Comparison of ENCODE assay signal across 27 cellular contexts in the genomic region with DNA sequence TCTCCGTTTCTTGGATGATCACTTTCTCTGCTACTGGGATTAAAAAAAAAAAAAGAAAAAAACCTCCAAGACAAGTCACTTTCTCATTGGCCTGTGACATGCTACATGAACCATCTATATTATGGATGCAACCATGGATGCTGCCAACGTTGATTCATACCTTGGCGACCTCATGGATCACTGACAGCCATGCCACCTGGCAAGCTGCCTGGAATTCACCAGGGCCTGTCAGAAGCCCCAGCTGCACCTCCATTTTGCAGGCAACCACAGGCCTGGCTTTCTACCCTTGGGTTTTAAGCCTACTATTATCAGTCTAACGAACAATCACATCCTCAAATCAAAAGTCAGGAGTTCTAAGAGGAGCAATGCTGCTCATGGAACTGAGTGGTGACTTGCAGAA. TPM values are rescaled to one million over a fixed set of nuclear protein-coding genes. Genes with fewer than 3 reads are reported as not detected.
DNase-seq lines count a peak whose midpoint lies in the region; TF ChIP-seq lines count a peak whose summit lies in the region.
"Had no signal": no experiment of that assay in that cellular context is flagged by ENCODE, and none has a peak within 500 bp of the region (broad histone marks: within the 10 kb centered on the region; RNA-seq: fewer than 3 reads in every experiment).

No MANE protein-coding gene starts in this region.

- no peaks in the 10 kb centered on the region for H3K9me3 ChIP-seq in Caco-2
- H3K9me3 ChIP-seq: esophagus squamous epithelium, upper lobe of left lung had no signal

- no peak overlapping the region for H3K4me3 ChIP-seq in Caco-2 (ENCODE audit: low read depth, low read length)
- no peak overlapping the region for H3K4me3 ChIP-seq in mesendoderm (ENCODE audit: low read length)
- H3K4me3 ChIP-seq: esophagus squamous epithelium, K562, PC-9, upper lobe of left lung had no signal

- H3K4me3 Mint-ChIP-seq in Caco-2 (ENCODE audit: unreplicated experiment): no peak overlapping the region
- H3K4me3 Mint-ChIP-seq: activated T-cell treated with anti-CD3 and anti-CD28 coated beads, Interleukin-2, amount 50 U/mL, for 24 hours; CD14-positive monocyte; H9; memory B cell; neural crest cell; stimulated activated effector memory CD8-positive, alpha-beta T cell treated with anti-CD3 and anti-CD28 coated beads, Interleukin-12 subunit alpha, Interleukin-12 subunit beta, amount 100 ng/mL, for 72 hours had no signal

- intact Hi-C loops in Caco-2 (cut with micrococcal nuclease; ENCODE audit: unreplicated experiment): no loop called here

- H3K23ac ChIP-seq in mesendoderm (ENCODE audit: low read length): no peak overlapping the region

- H3K9ac ChIP-seq in mesendoderm (ENCODE audit: low read length): no peak overlapping the region

- peaks cover 10% of the 10 kb centered on the region for H3K36me3 Mint-ChIP-seq in Caco-2 (ENCODE audit: insufficient read depth, unreplicated experiment)
- H3K36me3 Mint-ChIP-seq: CD14-positive monocyte; memory B cell; stimulated activated effector memory CD8-positive, alpha-beta T cell treated with anti-CD3 and anti-CD28 coated beads, Interleukin-12 subunit alpha, Interleukin-12 subunit beta, amount 100 ng/mL, for 72 hours had no signal

- H3K36me3 ChIP-seq in Caco-2 (ENCODE audit: control insufficient read depth, insufficient read depth, low read length) (no peaks in the 10 kb centered on the region), mesendoderm (ENCODE audit: control insufficient read depth, insufficient read depth, low read length) (no peaks in the 10 kb centered on the region)
- H3K36me3 ChIP-seq: esophagus squamous epithelium, upper lobe of left lung had no signal

- H4K8ac ChIP-seq in mesendoderm (ENCODE audit: low read depth, low read length): no peak overlapping the region

- no peak overlapping the region for H2BK5ac ChIP-seq in mesendoderm (ENCODE audit: low read length)

- H3K79me2 ChIP-seq in mesendoderm (ENCODE audit: control insufficient read depth, insufficient read depth, low read length): no peaks in the 10 kb centered on the region

- H3K79me1 ChIP-seq in mesendoderm (ENCODE audit: low read length): no peaks in the 10 kb centered on the region

- TF ChIP-seq CTCF in Caco-2 (IDR thresholded peaks at IDR 0.05; ENCODE audit: insufficient read depth in 1 of 2, low read depth in 1 of 2, low read length in 1 of 2, severe bottlenecking in 1 of 2, unreplicated experiment in 1 of 2): no peak

- no peak overlapping the region for H2BK120ac ChIP-seq in mesendoderm (ENCODE audit: low read depth, low read length)

- no peak overlapping the region for H3K56ac ChIP-seq in mesendoderm (ENCODE audit: low read length)

- H3K4me2 ChIP-seq in mesendoderm (ENCODE audit: low read length): no peak overlapping the region
- H3K4me2 ChIP-seq: PC-9 had no signal

- CTCF ChIA-PET in Caco-2 (lab: Charles Lee): interaction anchor here (1.3 kb wide), 1 partner anchor 127 kb away, joined by 3 read pairs; no protein-coding TSS in a partner anchor

- H3K4me1 Mint-ChIP-seq in Caco-2 (ENCODE audit: low read depth, unreplicated experiment): peaks cover 30% of the 10 kb centered on the region
- H3K4me1 Mint-ChIP-seq: CD14-positive monocyte; memory B cell; stimulated activated effector memory CD8-positive, alpha-beta T cell treated with anti-CD3 and anti-CD28 coated beads, Interleukin-12 subunit alpha, Interleukin-12 subunit beta, amount 100 ng/mL, for 72 hours had no signal

- H3K9me3 Mint-ChIP-seq in Caco-2 (ENCODE audit: unreplicated experiment): no peaks in the 10 kb centered on the region
- H3K9me3 Mint-ChIP-seq: activated T-cell treated with anti-CD3 and anti-CD28 coated beads, Interleukin-2, amount 50 U/mL, for 24 hours; H9; memory B cell; neural crest cell; stimulated activated effector memory CD8-positive, alpha-beta T cell treated with anti-CD3 and anti-CD28 coated beads, Interleukin-12 subunit alpha, Interleukin-12 subunit beta, amount 100 ng/mL, for 72 hours had no signal

- H2BK15ac ChIP-seq in mesendoderm (replicated peaks; ENCODE audit: low read depth): no peak overlapping the region

- H4K5ac ChIP-seq in mesendoderm (ENCODE audit: low read length): no peak overlapping the region

- H3K4me1 ChIP-seq in Caco-2: peaks cover 31% of the 10 kb centered on the region
- H3K4me1 ChIP-seq in mesendoderm (ENCODE audit: control insufficient read depth, low read depth, low read length): peaks cover 12% of the 10 kb centered on the region
- H3K4me1 ChIP-seq: esophagus squamous epithelium, upper lobe of left lung had no signal

- no peak overlapping the region for H3K27ac Mint-ChIP-seq in Caco-2 (ENCODE audit: unreplicated experiment)
- H3K27ac Mint-ChIP-seq: activated T-cell treated with anti-CD3 and anti-CD28 coated beads, Interleukin-2, amount 50 U/mL, for 24 hours; CD14-positive monocyte; H9; memory B cell; stimulated activated effector memory CD8-positive, alpha-beta T cell treated with anti-CD3 and anti-CD28 coated beads, Interleukin-12 subunit alpha, Interleukin-12 subunit beta, amount 100 ng/mL, for 72 hours had no signal

- no TSS peak for BruUV-seq in Caco-2 (replicated peaks; lab: Mats Ljungman, UMichigan)

- POLR2A ChIA-PET in Caco-2 (lab: Charles Lee): no interaction called here

- H3K4ac ChIP-seq in mesendoderm (ENCODE audit: low read depth, low read length): no peak overlapping the region

- H3K27me3 ChIP-seq in Caco-2 (replicated peaks; ENCODE audit: control insufficient read depth, insufficient read depth, low read length): no peaks in the 10 kb centered on the region
- H3K27me3 ChIP-seq in mesendoderm (ENCODE audit: insufficient read depth, low read length, poor library complexity): no peaks in the 10 kb centered on the region
- H3K27me3 ChIP-seq: esophagus squamous epithelium, upper lobe of left lung had no signal

- no peaks in the 10 kb centered on the region for H3K27me3 Mint-ChIP-seq in Caco-2 (ENCODE audit: insufficient read depth, unreplicated experiment)
- H3K27me3 Mint-ChIP-seq: activated T-cell treated with anti-CD3 and anti-CD28 coated beads, Interleukin-2, amount 50 U/mL, for 24 hours had no signal

- H3K18ac ChIP-seq in mesendoderm (ENCODE audit: low read length): no peak overlapping the region

- WGBS in mesendoderm (ENCODE audit: extremely low coverage, insufficient coverage, low lambda C conversion rate): no CpG with 5 or more reads among the region's 4 CpGs

- H3K27ac ChIP-seq in mesendoderm (ENCODE audit: low read depth, low read length): no peak overlapping the region
- H3K27ac ChIP-seq: esophagus squamous epithelium, PC-9, upper lobe of left lung had no signal

- DNase-seq in DMS153 (lab: John Stamatoyannopoulos, UW) (peak; percentile 45), Daoy (ENCODE audit: low read depth) (peak; percentile 16), NCI-H446 (lab: John Stamatoyannopoulos, UW) (peak; percentile 47 to 84), kidney glomerular epithelial cell (lab: John Stamatoyannopoulos, UW) (peak; percentile 25), Caco-2 (no peak), mesendoderm (no peak)
- no peak for DNase-seq in activated CD4-positive, alpha-beta T cell treated with anti-CD3 and anti-CD28 coated beads for 1 hour
- DNase-seq: activated CD4-positive, alpha-beta T cell treated with anti-CD3 and anti-CD28 coated beads for 4 hours; activated CD8-positive, alpha-beta memory T cell treated with anti-CD3 and anti-CD28 coated beads for 24 hours; activated gamma-delta T cell; activated T-cell treated with anti-CD3 and anti-CD28 coated beads, Interleukin-2, amount 50 U/mL, for 24 hours; dermis blood vessel endothelial cell; esophagus squamous epithelium; foreskin melanocyte; H9; NCI-H1436 treated with DMSO at 0.1 percent for 48 hours; NK-92 treated with Interleukin-12 subunit alpha and Interleukin-12 subunit beta, amount 100 ng/mL, for 24 hours; PC-9; Right ventricle myocardium superior; stimulated activated CD4-positive, alpha-beta T cell treated with anti-CD3 and anti-CD28 coated beads, Interleukin-12 subunit alpha, Interleukin-12 subunit beta, amount 100 ng/mL, for 4 hours; stimulated activated CD4-positive, alpha-beta T cell treated with anti-CD3 and anti-CD28 coated beads, Interleukin-4, amount 100 ng/mL, for 24 hours; upper lobe of left lung had no signal

- no peak overlapping the region for H2AK5ac ChIP-seq in mesendoderm (ENCODE audit: low read length)

RNA-seq across cellular contexts. Expression of a gene that starts 47.9 kb away (rescaled TPM):
- 91.4 and 101 TPM in 2 replicates for total RNA-seq in Daoy (2014; rRNA removed; shearing (Covaris generic))
- total RNA-seq in Caco-2 (2022): 440 and 534 TPM in 2 replicates
- 11.2 TPM for polyA plus RNA-seq in mesendoderm (2013, experiment 1 of 2)
- polyA plus RNA-seq in mesendoderm (2013, experiment 2 of 2): 12.3 TPM
- total RNA-seq: PC-9 had no signal
- polyA plus RNA-seq: CD14-positive monocyte, K562 had no signal

Comparison
In these comparisons a context has a peak if more than half of its experiments do, and no peak if none do; other contexts are left out.
1. DNase-seq: peak in DMS153 (single experiment), Daoy (single experiment), NCI-H446 (2 of 2) and kidney glomerular epithelial cell (single experiment); none in activated CD4-positive, alpha-beta T cell treated with anti-CD3 and anti-CD28 coated beads for 1 hour (single experiment), Caco-2 (0 of 2) and mesendoderm (single experiment).